1 cellular context compared by ENCODE assay signal in genomic region chr22:45199723-45200122, GRCh38.
TF ChIP-seq lines count a peak whose summit lies in the region.

No MANE protein-coding gene starts in this region.

TF ChIP-seq in GM23338, 12 proteins besides CTCF, POLR2A, EP300 and RAD21 (continued from another document):
- no peak for TF ChIP-seq ZNF462 (CRISPR knock-in tag; IDR thresholded peaks at IDR 0.05)
- no peak for TF ChIP-seq NANOG (IDR thresholded peaks at IDR 0.05; ENCODE audit: borderline replicate concordance)
- no peak for TF ChIP-seq EZH2phosphoT487 (IDR thresholded peaks at IDR 0.05; ENCODE audit: unreplicated experiment)
- TF ChIP-seq EZH2 (IDR thresholded peaks at IDR 0.05; ENCODE audit: low read depth, unreplicated experiment) = no peak
- no peak for TF ChIP-seq JUNB (IDR thresholded peaks at IDR 0.05; ENCODE audit: unreplicated experiment)
- no peak for TF ChIP-seq POLR2AphosphoS5 (IDR thresholded peaks at IDR 0.05; ENCODE audit: low read depth)
- no peak for TF ChIP-seq CREB1 (CRISPR knock-in tag; IDR thresholded peaks at IDR 0.05; ENCODE audit: low read depth)
- TF ChIP-seq STAT1 (IDR thresholded peaks at IDR 0.05; ENCODE audit: unreplicated experiment) = no peak
